29 cellular contexts compared by ENCODE assay signal in the genomic region with DNA sequence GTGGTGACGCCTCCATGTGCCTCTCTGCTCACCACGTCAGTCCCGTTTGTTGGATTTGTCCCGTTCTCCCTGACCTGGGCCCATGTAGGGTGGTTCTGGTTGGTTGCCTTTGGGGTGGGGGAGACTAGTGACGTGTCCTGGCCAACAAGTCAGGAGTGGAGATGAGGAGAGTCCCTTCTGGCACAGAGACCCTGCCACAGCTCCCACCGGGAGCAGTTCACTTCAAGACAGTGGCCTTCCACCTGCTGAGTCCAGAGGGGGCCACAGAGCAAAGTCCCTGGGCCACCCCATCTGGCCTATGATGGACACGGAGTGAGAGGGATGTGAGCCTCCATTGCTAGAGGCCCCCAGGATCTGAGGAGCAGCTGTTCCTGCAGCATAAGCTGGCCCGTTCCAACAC.
"Had no signal": no experiment of that assay in that cellular context is flagged by ENCODE, and none has a peak within 500 bp of the region (broad histone marks: within the 10 kb centered on the region; RNA-seq: fewer than 3 reads in every experiment).

No MANE protein-coding gene starts in this region.

- H3K4me3 Mint-ChIP-seq: naive B cell; naive thymus-derived CD8-positive, alpha-beta T cell; natural killer cell treated with Interleukin-12 subunit alpha and Interleukin-12 subunit beta and Interleukin-15 and Interleukin-18, amount 100 ng/mL, for 72 hours; nephron progenitor cell; neural crest cell; stimulated activated memory B cell treated with anti-CD40 and anti-IgM and Interleukin-4, amounts not matched to agents 10 μg/mL and 1 μg/mL and 100 μg/mL, for 72 hours; stimulated activated naive CD8-positive, alpha-beta T cell treated with anti-CD3 and anti-CD28 coated beads, Interleukin-15, amount 100 ng/mL, for 72 hours; type B pancreatic cell had no signal

- ATAC-seq: naive thymus-derived CD8-positive, alpha-beta T cell; natural killer cell treated with Interleukin-12 subunit alpha and Interleukin-12 subunit beta and Interleukin-15 and Interleukin-18, amount 100 ng/mL, for 72 hours; pancreas; psoas muscle; right cardiac atrium; stimulated activated memory B cell treated with anti-CD40 and anti-IgM and Interleukin-4, amounts not matched to agents 10 μg/mL and 1 μg/mL and 100 μg/mL, for 72 hours; stimulated activated naive CD8-positive, alpha-beta T cell treated with anti-CD3 and anti-CD28 coated beads, Interleukin-15, amount 100 ng/mL, for 72 hours; stimulated activated naive CD8-positive, alpha-beta T cell treated with anti-CD3 and anti-CD28 coated beads, Interleukin-15, Interleukin-2, amounts not matched to agents 100 U/mL and 50 U/mL, for 24 hours; upper lobe of right lung had no signal

- H3K4me1 Mint-ChIP-seq: naive B cell; naive thymus-derived CD8-positive, alpha-beta T cell; nephron progenitor cell; neural crest cell; stimulated activated memory B cell treated with anti-CD40 and anti-IgM and Interleukin-4, amounts not matched to agents 10 μg/mL and 1 μg/mL and 100 μg/mL, for 72 hours; stimulated activated naive CD8-positive, alpha-beta T cell treated with anti-CD3 and anti-CD28 coated beads, Interleukin-15, amount 100 ng/mL, for 72 hours had no signal

- H3K27ac ChIP-seq: pancreas, psoas muscle, skin epidermis, spleen, suprapubic skin, testis, tibial artery, transverse colon, upper lobe of right lung, uterus had no signal

- H3K27me3 ChIP-seq: testis, transverse colon, upper lobe of right lung, uterus had no signal

- H3K27me3 Mint-ChIP-seq: naive B cell; naive thymus-derived CD8-positive, alpha-beta T cell; stimulated activated memory B cell treated with anti-CD40 and anti-IgM and Interleukin-4, amounts not matched to agents 10 μg/mL and 1 μg/mL and 100 μg/mL, for 72 hours had no signal

- H3K27ac Mint-ChIP-seq: naive B cell; naive thymus-derived CD8-positive, alpha-beta T cell; natural killer cell treated with Interleukin-12 subunit alpha and Interleukin-12 subunit beta and Interleukin-15 and Interleukin-18, amount 100 ng/mL, for 72 hours; nephron progenitor cell; stimulated activated memory B cell treated with anti-CD40 and anti-IgM and Interleukin-4, amounts not matched to agents 10 μg/mL and 1 μg/mL and 100 μg/mL, for 72 hours; stimulated activated naive CD8-positive, alpha-beta T cell treated with anti-CD3 and anti-CD28 coated beads, Interleukin-15, amount 100 ng/mL, for 72 hours; type B pancreatic cell had no signal

- DNase-seq: naive B cell; nephron progenitor cell; occipital lobe; pancreas; psoas muscle; right cardiac atrium; spleen; stimulated activated CD4-positive, alpha-beta T cell treated with anti-CD3 and anti-CD28 coated beads, Interleukin-12 subunit alpha, Interleukin-12 subunit beta, amount 100 ng/mL, for 4 hours; stimulated activated CD4-positive, alpha-beta T cell treated with anti-CD3 and anti-CD28 coated beads, Interleukin-1b, Interleukin-23, amount 100 ng/mL, for 48 hours; stimulated activated CD4-positive, alpha-beta T cell treated with anti-CD3 and anti-CD28 coated beads, Interleukin-4, amount 100 ng/mL, for 1 hour; stimulated activated CD4-positive, alpha-beta T cell treated with anti-CD3 and anti-CD28 coated beads, Interleukin-4, amount 100 ng/mL, for 4 hours; stimulated activated CD8-positive, alpha-beta memory T cell treated with anti-CD3 and anti-CD28 coated beads, Interleukin-4, amount 100 ng/mL, for 48 hours; stimulated activated naive CD4-positive, alpha-beta T cell; stimulated activated naive CD8-positive, alpha-beta T cell treated with anti-CD3 and anti-CD28 coated beads, Interleukin-15, amount 100 ng/mL, for 72 hours; stimulated activated naive CD8-positive, alpha-beta T cell treated with anti-CD3 and anti-CD28 coated beads, Interleukin-15, Interleukin-2, amounts not matched to agents 100 U/mL and 50 U/mL, for 24 hours; substantia nigra; testis; tibial artery; transverse colon; upper lobe of right lung; uterus had no signal

- H3K4me1 ChIP-seq: pancreas, psoas muscle, spleen, suprapubic skin, testis, tibial artery, transverse colon, upper lobe of right lung, uterus had no signal

- H3K36me3 Mint-ChIP-seq: naive B cell; naive thymus-derived CD8-positive, alpha-beta T cell; natural killer cell treated with Interleukin-12 subunit alpha and Interleukin-12 subunit beta and Interleukin-15 and Interleukin-18, amount 100 ng/mL, for 72 hours; stimulated activated memory B cell treated with anti-CD40 and anti-IgM and Interleukin-4, amounts not matched to agents 10 μg/mL and 1 μg/mL and 100 μg/mL, for 72 hours; type B pancreatic cell had no signal

- H3K9me3 Mint-ChIP-seq: natural killer cell treated with Interleukin-12 subunit alpha and Interleukin-12 subunit beta and Interleukin-15 and Interleukin-18, amount 100 ng/mL, for 72 hours; neural crest cell; stimulated activated naive CD8-positive, alpha-beta T cell treated with anti-CD3 and anti-CD28 coated beads, Interleukin-15, amount 100 ng/mL, for 72 hours; type B pancreatic cell had no signal

- H3K9me3 ChIP-seq: pancreas, psoas muscle, suprapubic skin, testis, tibial artery, upper lobe of right lung, uterus had no signal

- H3K4me3 ChIP-seq: pancreas, psoas muscle, skin epidermis, smooth muscle cell, spleen, suprapubic skin, testis, tibial artery, transverse colon, upper lobe of right lung, uterus had no signal

- H3K36me3 ChIP-seq: pancreas, spleen, suprapubic skin, tibial artery, transverse colon, upper lobe of right lung, uterus had no signal
